1 cellular context compared by ENCODE assay signal in the genomic region with DNA sequence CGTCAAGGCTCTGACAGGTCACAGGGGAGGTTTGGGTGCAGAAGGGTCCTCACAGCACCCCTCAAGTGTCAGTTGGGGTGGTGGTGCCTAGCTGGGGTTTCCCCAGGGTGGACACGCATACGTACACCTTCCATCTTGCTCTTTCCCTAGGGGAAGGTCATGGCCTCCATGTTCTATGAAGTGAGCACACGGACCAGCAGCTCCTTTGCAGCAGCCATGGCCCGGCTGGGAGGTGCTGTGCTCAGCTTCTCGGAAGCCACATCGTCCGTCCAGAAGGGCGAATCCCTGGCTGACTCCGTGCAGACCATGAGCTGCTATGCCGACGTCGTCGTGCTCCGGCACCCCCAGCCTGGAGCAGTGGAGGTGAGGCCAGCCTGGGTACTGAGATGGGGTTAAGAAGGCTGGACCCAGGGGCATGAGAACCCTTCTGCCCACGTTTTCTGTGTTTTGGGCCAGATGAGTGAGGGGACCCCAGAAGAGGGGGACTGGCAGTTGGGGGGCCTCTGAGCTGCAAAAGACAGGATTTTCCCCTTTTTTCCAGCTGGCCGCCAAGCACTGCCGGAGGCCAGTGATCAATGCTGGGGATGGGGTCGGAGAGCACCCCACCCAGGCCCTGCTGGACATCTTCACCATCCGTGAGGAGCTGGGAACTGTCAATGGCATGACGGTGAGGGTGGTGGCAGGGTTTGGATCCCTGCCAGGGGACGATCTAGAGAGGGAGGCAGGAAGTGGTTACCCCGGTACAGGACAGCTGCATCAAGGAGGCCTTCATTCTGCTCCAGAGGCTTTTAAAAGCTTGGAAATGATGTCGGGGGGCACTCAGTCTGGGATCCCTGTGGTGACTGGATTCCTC.
TF ChIP-seq lines count a peak whose summit lies in the region.

No MANE protein-coding gene starts in this region.

TF ChIP-seq in K562, 482 proteins besides CTCF, POLR2A, EP300 and RAD21:
- TF ChIP-seq HNRNPLL (IDR thresholded peaks at IDR 0.05; ENCODE audit: low read depth, low read length, poor library complexity, severe bottlenecking) (no peak), GABPB2 (CRISPR knock-in tag; conservative IDR thresholded peaks at IDR 0.05) (no peak), RBM34 (IDR thresholded peaks at IDR 0.05; ENCODE audit: borderline replicate concordance, insufficient read depth, low read length) (no peak), KDM4B (IDR thresholded peaks at IDR 0.05; ENCODE audit: borderline replicate concordance in 2 of 2, low read depth in 1 of 2) (no peak), HMG20A (CRISPR knock-in tag; conservative IDR thresholded peaks at IDR 0.05) (no peak), NFIC (IDR thresholded peaks at IDR 0.05) (0 out of 2 replicates have a peak, but pooled peaks have one; percentile 20), NR3C1 (CRISPR knock-in tag; IDR thresholded peaks at IDR 0.05) (no peak)
- TF ChIP-seq, protein P1, sequence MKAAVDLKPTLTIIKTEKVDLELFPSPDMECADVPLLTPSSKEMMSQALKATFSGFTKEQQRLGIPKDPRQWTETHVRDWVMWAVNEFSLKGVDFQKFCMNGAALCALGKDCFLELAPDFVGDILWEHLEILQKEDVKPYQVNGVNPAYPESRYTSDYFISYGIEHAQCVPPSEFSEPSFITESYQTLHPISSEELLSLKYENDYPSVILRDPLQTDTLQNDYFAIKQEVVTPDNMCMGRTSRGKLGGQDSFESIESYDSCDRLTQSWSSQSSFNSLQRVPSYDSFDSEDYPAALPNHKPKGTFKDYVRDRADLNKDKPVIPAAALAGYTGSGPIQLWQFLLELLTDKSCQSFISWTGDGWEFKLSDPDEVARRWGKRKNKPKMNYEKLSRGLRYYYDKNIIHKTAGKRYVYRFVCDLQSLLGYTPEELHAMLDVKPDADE (conservative IDR thresholded peaks at IDR 0.05; ENCODE audit: control insufficient read depth, low read depth, low read length): no peak
- TF ChIP-seq, protein P2, sequence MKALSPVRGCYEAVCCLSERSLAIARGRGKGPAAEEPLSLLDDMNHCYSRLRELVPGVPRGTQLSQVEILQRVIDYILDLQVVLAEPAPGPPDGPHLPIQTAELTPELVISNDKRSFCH (CRISPR knock-in tag; IDR thresholded peaks at IDR 0.05): no peak
- TF ChIP-seq, protein P2 (tag; IDR thresholded peaks at IDR 0.05): no peak
